Comparison of ENCODE assay signal across 1 cellular context in genomic region chr2:224990717-224991116, GRCh38.
A peak's percentile ranks its signal among the peaks of the same experiment; 100 is the strongest.
TF ChIP-seq lines count a peak whose summit lies in the region.

No MANE protein-coding gene starts in this region.

TF ChIP-seq in HepG2, 621 proteins besides CTCF, POLR2A, EP300 and RAD21:
- no peak for TF ChIP-seq TBL1XR1 (IDR thresholded peaks at IDR 0.05; ENCODE audit: borderline replicate concordance, low read length, partially characterized antibody)
- no peak for TF ChIP-seq REPIN1 (CRISPR knock-in tag; IDR thresholded peaks at IDR 0.05; ENCODE audit: borderline replicate concordance, low read depth)
- TF ChIP-seq RFX3 (CRISPR knock-in tag; IDR thresholded peaks at IDR 0.05), result no peak
- peak; percentile 87 for TF ChIP-seq RAD51 (IDR thresholded peaks at IDR 0.05; ENCODE audit: borderline replicate concordance)
- TF ChIP-seq, protein P1, sequence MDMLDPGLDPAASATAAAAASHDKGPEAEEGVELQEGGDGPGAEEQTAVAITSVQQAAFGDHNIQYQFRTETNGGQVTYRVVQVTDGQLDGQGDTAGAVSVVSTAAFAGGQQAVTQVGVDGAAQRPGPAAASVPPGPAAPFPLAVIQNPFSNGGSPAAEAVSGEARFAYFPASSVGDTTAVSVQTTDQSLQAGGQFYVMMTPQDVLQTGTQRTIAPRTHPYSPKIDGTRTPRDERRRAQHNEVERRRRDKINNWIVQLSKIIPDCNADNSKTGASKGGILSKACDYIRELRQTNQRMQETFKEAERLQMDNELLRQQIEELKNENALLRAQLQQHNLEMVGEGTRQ (IDR thresholded peaks at IDR 0.05; ENCODE audit: low read depth, low read length), result peak; percentile 68
- TF ChIP-seq, protein P1 (CRISPR knock-in tag; IDR thresholded peaks at IDR 0.05; ENCODE audit: borderline replicate concordance), result no peak
